ENCODE assay signal across 8 cellular contexts in genomic region chr22:29580200-29580810, GRCh38. TPM values are rescaled to one million over a fixed set of nuclear protein-coding genes. Genes with fewer than 3 reads are reported as not detected.
DNase-seq lines count a peak whose midpoint lies in the region; ATAC-seq and TF ChIP-seq lines count a peak whose summit lies in the region.

No MANE protein-coding gene starts in this region.

- TF ChIP-seq CTCF in natural killer cell (IDR thresholded peaks at IDR 0.05): no peak

- DNase-seq in activated CD4-positive, alpha-beta T cell treated with anti-CD3 and anti-CD28 coated beads for 36 hours: peak; percentile 29
- no peak for DNase-seq in activated CD4-positive, alpha-beta T cell treated with anti-CD3 and anti-CD28 coated beads for 4 hours
- DNase-seq in RPMI8226 (peak; percentile 16), natural killer cell (no peak), hepatic stellate cell (ENCODE audit: low spot score) (no peak)

- no peaks in the 10 kb centered on the region for H3K36me3 ChIP-seq in endocrine pancreas (ENCODE audit: control insufficient read depth, insufficient read depth, low read length)

- POLR2A ChIA-PET in activated CD4-positive, alpha-beta T cell treated with anti-CD3 and anti-CD28 coated beads for 36 hours (lab: Charles Lee): no interaction called here

- ATAC-seq in activated CD4-positive, alpha-beta T cell treated with anti-CD3 and anti-CD28 coated beads for 36 hours: peak; percentile 24
- ATAC-seq in natural killer cell (peak in 1 of 3 donors; percentile 1), HG02678 (IDR thresholded peaks at IDR 0.05; ENCODE audit: unreplicated experiment) (no peak), HG03175 (IDR thresholded peaks at IDR 0.05; ENCODE audit: unreplicated experiment) (no peak)

- peaks cover 4% of the 10 kb centered on the region for H3K36me3 Mint-ChIP-seq in activated CD4-positive, alpha-beta T cell treated with anti-CD3 and anti-CD28 coated beads for 36 hours (ENCODE audit: low read depth)
- H3K36me3 Mint-ChIP-seq in natural killer cell: no peaks in the 10 kb centered on the region

- H3K9ac ChIP-seq in endocrine pancreas (ENCODE audit: control insufficient read depth, insufficient read depth, low read length): peak overlapping the region; percentile 5

- no peaks in the 10 kb centered on the region for H3K9me3 Mint-ChIP-seq in activated CD4-positive, alpha-beta T cell treated with anti-CD3 and anti-CD28 coated beads for 36 hours (ENCODE audit: low read depth)
- no peaks in the 10 kb centered on the region for H3K9me3 Mint-ChIP-seq in natural killer cell

- H3K27ac Mint-ChIP-seq in activated CD4-positive, alpha-beta T cell treated with anti-CD3 and anti-CD28 coated beads for 36 hours: peak overlapping the region; percentile 89
- peak overlapping the region; percentile 67 to 85 for H3K27ac Mint-ChIP-seq in natural killer cell

- H3K4me3 Mint-ChIP-seq in activated CD4-positive, alpha-beta T cell treated with anti-CD3 and anti-CD28 coated beads for 36 hours: peak overlapping the region; percentile 89
- H3K4me3 Mint-ChIP-seq in natural killer cell: peak overlapping the region; percentile 94

- no peaks in the 10 kb centered on the region for H3K27me3 Mint-ChIP-seq in activated CD4-positive, alpha-beta T cell treated with anti-CD3 and anti-CD28 coated beads for 36 hours
- no peaks in the 10 kb centered on the region for H3K27me3 Mint-ChIP-seq in natural killer cell (ENCODE audit: low read depth in 2 of 2)

- no peaks in the 10 kb centered on the region for H3K9me3 ChIP-seq in endocrine pancreas (ENCODE audit: control insufficient read depth, low read length)

- peaks cover 8% of the 10 kb centered on the region for H3K4me1 Mint-ChIP-seq in activated CD4-positive, alpha-beta T cell treated with anti-CD3 and anti-CD28 coated beads for 36 hours
- H3K4me1 Mint-ChIP-seq in natural killer cell: peaks cover 0 to 23% of the 10 kb centered on the region in 2 donors

- no peak overlapping the region for H3K4me3 ChIP-seq in endocrine pancreas (ENCODE audit: control insufficient read depth, insufficient read depth, low read length)

- no peaks in the 10 kb centered on the region for H3K4me1 ChIP-seq in endocrine pancreas (ENCODE audit: control insufficient read depth, insufficient read depth, low read length)

- H3K27me3 ChIP-seq in endocrine pancreas (ENCODE audit: control insufficient read depth, insufficient read depth, low read length): no peaks in the 10 kb centered on the region

- CTCF ChIA-PET in activated CD4-positive, alpha-beta T cell treated with anti-CD3 and anti-CD28 coated beads for 36 hours (lab: Charles Lee): interaction anchor here (0.5 to 0.7 kb wide), 3 partner anchors 10 to 759 kb away, joined by 3 to 4 read pairs (median 3); no protein-coding TSS in a partner anchor

- intact Hi-C loops in activated CD4-positive, alpha-beta T cell treated with anti-CD3 and anti-CD28 coated beads for 36 hours (cut with DNase I, micrococcal nuclease): no loop called here
- intact Hi-C loops in natural killer cell (cut with micrococcal nuclease): no loop called here

RNA-seq across cellular contexts. Expression of gene NIPSNAP1, which starts 0.6 kb away (rescaled TPM):
- 10 to 100 TPM; 75.0 to 78.0 TPM for total RNA-seq in activated CD4-positive, alpha-beta T cell treated with anti-CD3 and anti-CD28 coated beads for 36 hours
- 10 to 100 TPM; 22.4 to 25.3 (median 24.8) TPM for total RNA-seq in natural killer cell

RNA-seq across cellular contexts. Expression of gene NF2, which starts 23.1 kb away (rescaled TPM):
- 10 to 100 TPM; 40.2 to 43.1 TPM for total RNA-seq in activated CD4-positive, alpha-beta T cell treated with anti-CD3 and anti-CD28 coated beads for 36 hours
- 10 to 100 TPM; 32.4 to 43.8 (median 39.6) TPM for total RNA-seq in natural killer cell

RNA-seq across cellular contexts. Expression of gene THOC5, which starts 26.7 kb away (rescaled TPM):
- 10 to 100 TPM; 52.4 to 65.7 TPM for total RNA-seq in activated CD4-positive, alpha-beta T cell treated with anti-CD3 and anti-CD28 coated beads for 36 hours
- total RNA-seq in natural killer cell: 10 to 100 TPM; 42.4 to 62.5 (median 52.6) TPM

Comparison
In these comparisons a context has a peak if more than half of its experiments do, and no peak if none do; other contexts are left out.
1. DNase-seq: peak in activated CD4-positive, alpha-beta T cell treated with anti-CD3 and anti-CD28 coated beads for 36 hours (single experiment) and RPMI8226 (single experiment); none in activated CD4-positive, alpha-beta T cell treated with anti-CD3 and anti-CD28 coated beads for 4 hours (0 of 2), natural killer cell (single experiment) and hepatic stellate cell (single experiment).